17 cellular contexts compared by ENCODE assay signal in the genomic region with DNA sequence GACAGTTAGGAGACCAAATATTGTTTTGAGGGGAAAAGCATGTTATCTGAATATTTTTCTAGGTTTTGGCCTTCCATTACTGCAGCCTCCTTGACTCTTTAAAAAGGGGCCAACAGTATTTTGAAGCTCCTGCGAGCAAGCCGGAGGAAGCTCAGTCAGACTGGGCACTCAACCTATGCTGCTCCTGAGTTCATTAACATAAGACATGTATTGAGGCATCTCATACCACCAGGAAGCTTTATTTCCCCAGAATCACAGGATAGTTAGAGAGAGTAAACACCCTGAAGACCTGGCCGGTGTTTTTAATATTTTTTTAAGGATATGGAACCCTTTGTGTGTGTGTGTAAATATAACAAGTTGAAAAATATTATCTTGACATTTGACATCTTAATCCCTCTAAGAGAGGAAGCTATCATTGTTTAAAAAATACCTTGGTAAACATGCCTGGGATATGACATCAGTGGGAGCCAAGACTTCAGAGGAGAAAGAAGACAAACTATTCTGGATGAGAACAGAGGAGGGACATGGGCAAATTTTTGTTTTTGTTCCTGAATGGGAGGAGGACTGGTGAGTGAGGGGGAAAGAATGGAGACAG.
DNase-seq lines count a peak whose midpoint lies in the region; ATAC-seq, FAIRE-seq and TF ChIP-seq lines count a peak whose summit lies in the region.
"Had no signal": no experiment of that assay in that cellular context is flagged by ENCODE, and none has a peak within 500 bp of the region (broad histone marks: within the 10 kb centered on the region; RNA-seq: fewer than 3 reads in every experiment).

No MANE protein-coding gene starts in this region.

- no TSS peak for BruUV-seq in PC-3 (replicated peaks; lab: Mats Ljungman, UMichigan)

- H3K23ac ChIP-seq in trophoblast cell (ENCODE audit: low read length) = no peak overlapping the region

- H3K18ac ChIP-seq in trophoblast cell (ENCODE audit: low read length) = no peak overlapping the region

- H3K14ac ChIP-seq in trophoblast cell (ENCODE audit: low read length) = no peak overlapping the region

- H3K4ac ChIP-seq in trophoblast cell (ENCODE audit: low read depth, low read length) = no peak overlapping the region

- 16% methylated on average over 3 of the region's 3 CpGs for whole genome bisulfite sequencing in A549 (ENCODE audit: missing lambda C conversion rate)
- no CpG with 5 or more reads among the region's 3 CpGs for WGBS in trophoblast cell (ENCODE audit: extremely low coverage, insufficient coverage, insufficient read length)

- H3K4me3 ChIP-seq in A549 = no peak overlapping the region
- H3K4me3 ChIP-seq in PC-3 (ENCODE audit: low read length) = no peak overlapping the region
- no peak overlapping the region for H3K4me3 ChIP-seq in trophoblast cell (ENCODE audit: low read depth, low read length)
- H3K4me3 ChIP-seq: K562 had no signal

- H3K27ac ChIP-seq in A549 (peak overlapping the region in 1 of 2 experiments; percentile 65; a peak in 3 of 6 replicates), PC-3 (ENCODE audit: low read length) (no peak overlapping the region), layer of hippocampus (ENCODE audit: low read depth, low read length) (peak overlapping the region; percentile 40), trophoblast cell (ENCODE audit: low read depth, low read length) (no peak overlapping the region)
- H3K27ac ChIP-seq: 22Rv1, C4-2B had no signal

- H3K36me3 ChIP-seq in PC-3 (ENCODE audit: low read depth, low read length) (no peaks in the 10 kb centered on the region), trophoblast cell (ENCODE audit: control insufficient read depth in 1 of 2, insufficient read depth in 2 of 2, low read length in 2 of 2) (no peaks in the 10 kb centered on the region)

- H3K4me1 Mint-ChIP-seq in chondrocyte (ENCODE audit: low read depth) = peaks cover 42% of the 10 kb centered on the region
- H3K4me1 Mint-ChIP-seq: B cell; CD4-positive, alpha-beta memory T cell had no signal

- H2BK12ac ChIP-seq in trophoblast cell (ENCODE audit: low read length) = no peak overlapping the region

- peak in 1 of 2 experiments; percentile 60 for DNase-seq in A549 (ENCODE audit: low read depth in 1 of 2, low spot score in 1 of 2)
- peak; percentile 12 for DNase-seq in PC-3
- no peak for DNase-seq in chondrocyte (ENCODE audit: low spot score)
- DNase-seq in trophoblast cell = no peak
- DNase-seq in C1 segment of cervical spinal cord (lab: John Stamatoyannopoulos, UW) = no peak
- DNase-seq in D341Med (ENCODE audit: low spot score) = no peak
- DNase-seq: CD4-positive, alpha-beta memory T cell; DMS53; GF-D8; HCEC 1CT; HFFc6 had no signal

- no peaks in the 10 kb centered on the region for H4K20me1 ChIP-seq in PC-3 (ENCODE audit: low read length)

- H3K36me3 Mint-ChIP-seq in chondrocyte (ENCODE audit: low read depth) = no peaks in the 10 kb centered on the region
- H3K36me3 Mint-ChIP-seq: CD4-positive, alpha-beta memory T cell had no signal

- no peaks in the 10 kb centered on the region for H3K9me2 ChIP-seq in PC-3 (replicated peaks; ENCODE audit: low read length)

- no peak for FAIRE-seq in A549 (lab: Jason Lieb, UNC)
- FAIRE-seq: K562 had no signal

- H4K91ac ChIP-seq in trophoblast cell (ENCODE audit: low read depth, low read length) = no peak overlapping the region

- H3K4me2 ChIP-seq in A549 (peak overlapping the region; percentile 48), PC-3 (ENCODE audit: low read length) (no peak overlapping the region), trophoblast cell (ENCODE audit: low read length) (no peak overlapping the region)

- no peaks in the 10 kb centered on the region for H3K9me3 ChIP-seq in A549
- no peaks in the 10 kb centered on the region for H3K9me3 ChIP-seq in PC-3 (ENCODE audit: low read length)
- peaks cover 2% of the 10 kb centered on the region for H3K9me3 ChIP-seq in trophoblast cell (ENCODE audit: insufficient read depth, low read depth, low read length)

- H3F3A ChIP-seq in PC-3 (ENCODE audit: low read length, unreplicated experiment) = no peaks in the 10 kb centered on the region

- no peaks in the 10 kb centered on the region for H3K9me3 Mint-ChIP-seq in chondrocyte (ENCODE audit: low read depth)
- H3K9me3 Mint-ChIP-seq: HFFc6 had no signal

- TF ChIP-seq EP300 in A549 (IDR thresholded peaks at IDR 0.05) = peak; percentile 56 to 80; a peak in 3 of 5 replicates

- no peak overlapping the region for H2BK5ac ChIP-seq in trophoblast cell (ENCODE audit: low read depth, low read length, poor library complexity)

- TF ChIP-seq RAD21 in A549 (conservative IDR thresholded peaks at IDR 0.05 in 1 of 2, IDR thresholded peaks at IDR 0.05 in 1 of 2) = peak in 1 of 2 experiments; percentile 35; a peak in 3 of 5 replicates

- no peaks in the 10 kb centered on the region for H3K79me1 ChIP-seq in trophoblast cell (ENCODE audit: low read length)

- H4K12ac ChIP-seq in trophoblast cell (ENCODE audit: low read depth, low read length) = no peak overlapping the region

- H3K4me1 ChIP-seq in A549 = peaks cover 48% of the 10 kb centered on the region
- H3K4me1 ChIP-seq in PC-3 (ENCODE audit: insufficient read depth, low read length) = no peaks in the 10 kb centered on the region
- no peaks in the 10 kb centered on the region for H3K4me1 ChIP-seq in trophoblast cell (ENCODE audit: control insufficient read depth in 1 of 2, insufficient read depth in 2 of 2, low read length in 2 of 2)

- no peak overlapping the region for H3K4me3 Mint-ChIP-seq in chondrocyte (ENCODE audit: unreplicated experiment)
- H3K4me3 Mint-ChIP-seq: B cell; CD4-positive, alpha-beta memory T cell; HFFc6 had no signal

- H3K9ac ChIP-seq in PC-3 (ENCODE audit: low read length) (no peak overlapping the region), trophoblast cell (ENCODE audit: low read length) (no peak overlapping the region)

- TF ChIP-seq POLR2A in A549 (IDR thresholded peaks at IDR 0.05; ENCODE audit: low read length) = no peak

- H2AFZ ChIP-seq in PC-3 (ENCODE audit: low read length) (no peak overlapping the region), trophoblast cell (ENCODE audit: insufficient read depth, low read length, poor library complexity) (no peak overlapping the region)

- peak; percentile 70 to 84; a peak in 5 of 6 replicates for ATAC-seq in A549
- ATAC-seq in PC-3 = no peak
- ATAC-seq in HG03045 (IDR thresholded peaks at IDR 0.05; ENCODE audit: unreplicated experiment) = no peak
- ATAC-seq: K562 had no signal

- H2BK120ac ChIP-seq in trophoblast cell (ENCODE audit: insufficient read depth, low read length, poor library complexity) = no peak overlapping the region

- POLR2A ChIA-PET in A549 (lab: Yijun Ruan, JAX) = no interaction called here
- POLR2A ChIA-PET in PC-3 (lab: Charles Lee; ENCODE audit: unreplicated experiment) = no interaction called here

- no peak overlapping the region for H2AK5ac ChIP-seq in trophoblast cell (ENCODE audit: low read length)

- no peaks in the 10 kb centered on the region for H3K79me2 ChIP-seq in PC-3 (ENCODE audit: low read length)
- H3K79me2 ChIP-seq in trophoblast cell (ENCODE audit: control insufficient read depth, insufficient read depth, low read length, poor library complexity) = no peaks in the 10 kb centered on the region

- no peak overlapping the region for H4K8ac ChIP-seq in trophoblast cell (ENCODE audit: low read depth, low read length)

- peaks cover 27% of the 10 kb centered on the region for H3K27me3 ChIP-seq in PC-3 (ENCODE audit: low read length)
- no peaks in the 10 kb centered on the region for H3K27me3 ChIP-seq in layer of hippocampus (ENCODE audit: control insufficient read depth, insufficient read depth, low read length)
- no peaks in the 10 kb centered on the region for H3K27me3 ChIP-seq in trophoblast cell (ENCODE audit: insufficient read depth, low read length)

- TF ChIP-seq CTCF in A549 (IDR thresholded peaks at IDR 0.05) = no peak
- no peak for TF ChIP-seq CTCF in PC-3 (conservative IDR thresholded peaks at IDR 0.05; ENCODE audit: low read depth, low read length)
- TF ChIP-seq CTCF in chondrocyte (IDR thresholded peaks at IDR 0.05) = no peak

- peaks cover 1% of the 10 kb centered on the region for H3K27me3 Mint-ChIP-seq in chondrocyte (ENCODE audit: low read depth)

- peak overlapping the region; percentile 15 for H3K27ac Mint-ChIP-seq in chondrocyte (ENCODE audit: unreplicated experiment)
- H3K27ac Mint-ChIP-seq: B cell; CD4-positive, alpha-beta memory T cell; HFFc6 had no signal

- intact Hi-C loops in PC-3 (cut with micrococcal nuclease) = no loop called here

- CTCF ChIA-PET in A549 (lab: Yijun Ruan, JAX) = interaction anchor here (0.5 to 1.5 kb wide), 6 partner anchors 9 to 1198 kb away, joined by 3 to 5 read pairs (median 3); no protein-coding TSS in a partner anchor
- CTCF ChIA-PET in PC-3 (lab: Charles Lee) = no interaction called here

TF ChIP-seq in A549, 52 proteins besides CTCF, POLR2A, EP300 and RAD21 (continues in another document):
- TF ChIP-seq, protein P1, sequence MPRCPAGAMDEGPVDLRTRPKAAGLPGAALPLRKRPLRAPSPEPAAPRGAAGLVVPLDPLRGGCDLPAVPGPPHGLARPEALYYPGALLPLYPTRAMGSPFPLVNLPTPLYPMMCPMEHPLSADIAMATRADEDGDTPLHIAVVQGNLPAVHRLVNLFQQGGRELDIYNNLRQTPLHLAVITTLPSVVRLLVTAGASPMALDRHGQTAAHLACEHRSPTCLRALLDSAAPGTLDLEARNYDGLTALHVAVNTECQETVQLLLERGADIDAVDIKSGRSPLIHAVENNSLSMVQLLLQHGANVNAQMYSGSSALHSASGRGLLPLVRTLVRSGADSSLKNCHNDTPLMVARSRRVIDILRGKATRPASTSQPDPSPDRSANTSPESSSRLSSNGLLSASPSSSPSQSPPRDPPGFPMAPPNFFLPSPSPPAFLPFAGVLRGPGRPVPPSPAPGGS (IDR thresholded peaks at IDR 0.05) = peak; percentile 87; the same call in 2 of the 3 replicates
- TF ChIP-seq RFX5 (IDR thresholded peaks at IDR 0.05) (no peak), NFE2L2 (conservative IDR thresholded peaks at IDR 0.05; ENCODE audit: low read length) (no peak), KDM5A (IDR thresholded peaks at IDR 0.05) (no peak), TFCP2L1 (CRISPR knock-in tag; IDR thresholded peaks at IDR 0.05) (no peak), CEBPB (IDR thresholded peaks at IDR 0.05) (0 out of 4 replicates have a peak, but pooled peaks of 1 of the 2 experiments have one; percentile 44), JUN (IDR thresholded peaks at IDR 0.05) (peak; percentile 66 to 85; a peak in 3 of 5 replicates), FOSL2 (IDR thresholded peaks at IDR 0.05) (peak; percentile 35; the same call in 1 of the 2 replicates), FOSL2 (CRISPR knock-in tag; IDR thresholded peaks at IDR 0.05) (0 out of 2 replicates have a peak, but pooled peaks have one; percentile 13), SMC3 (IDR thresholded peaks at IDR 0.05) (no peak; the same call in 2 of the 3 replicates)
- TF ChIP-seq, protein P2, sequence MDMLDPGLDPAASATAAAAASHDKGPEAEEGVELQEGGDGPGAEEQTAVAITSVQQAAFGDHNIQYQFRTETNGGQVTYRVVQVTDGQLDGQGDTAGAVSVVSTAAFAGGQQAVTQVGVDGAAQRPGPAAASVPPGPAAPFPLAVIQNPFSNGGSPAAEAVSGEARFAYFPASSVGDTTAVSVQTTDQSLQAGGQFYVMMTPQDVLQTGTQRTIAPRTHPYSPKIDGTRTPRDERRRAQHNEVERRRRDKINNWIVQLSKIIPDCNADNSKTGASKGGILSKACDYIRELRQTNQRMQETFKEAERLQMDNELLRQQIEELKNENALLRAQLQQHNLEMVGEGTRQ (IDR thresholded peaks at IDR 0.05) = no peak

Comparison
In these comparisons a context has a peak if more than half of its experiments do, and no peak if none do; other contexts are left out.
1. ATAC-seq: peak in A549 (2 of 2); none in PC-3 (single experiment) and HG03045 (single experiment).